In the genomic region with DNA sequence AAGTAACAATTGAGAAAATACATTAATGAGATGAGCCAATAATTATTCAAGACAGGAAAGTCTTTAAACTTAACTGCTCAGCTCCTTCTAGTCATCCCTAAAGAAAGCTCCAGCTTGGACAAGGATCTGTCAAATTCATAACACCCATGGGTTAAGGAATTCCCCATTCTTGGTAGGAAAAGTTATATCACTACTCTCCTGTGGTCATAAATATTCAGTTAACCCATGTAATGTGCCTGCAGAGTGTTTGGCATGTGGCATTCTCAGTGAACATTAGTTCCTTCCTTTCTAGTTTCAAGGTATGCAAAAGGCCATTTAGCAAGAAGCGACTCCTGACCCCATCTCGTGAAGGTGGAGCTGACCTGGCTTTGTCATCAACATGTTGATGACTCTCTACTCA, we compare ENCODE assay signal across 22 cellular contexts.
"Had no signal": no experiment of that assay in that cellular context is flagged by ENCODE, and none has a peak within 500 bp of the region (broad histone marks: within the 10 kb centered on the region; RNA-seq: fewer than 3 reads in every experiment).

No MANE protein-coding gene starts in this region.

- H3K4me1 Mint-ChIP-seq: activated CD4-positive, alpha-beta T cell treated with anti-CD3 and anti-CD28 coated beads, Interleukin-2, amount 10 ng/mL, durations not matched to agents 24 days and 14 days; immature natural killer cell; stimulated activated naive CD8-positive, alpha-beta T cell treated with anti-CD3 and anti-CD28 coated beads, Interleukin-15, amount 100 ng/mL, for 72 hours had no signal

- H3K4me3 Mint-ChIP-seq: activated CD4-positive, alpha-beta T cell treated with anti-CD3 and anti-CD28 coated beads, Interleukin-2, amount 10 ng/mL, durations not matched to agents 24 days and 14 days; activated CD8-positive, alpha-beta T cell treated with anti-CD3 and anti-CD28 coated beads for 36 hours; activated naive CD4-positive, alpha-beta T cell treated with anti-CD3 and anti-CD28 coated beads for 36 hours; immature natural killer cell; mesothelial cell of epicardium; natural killer cell treated with Interleukin-12 subunit alpha and Interleukin-12 subunit beta and Interleukin-15 and Interleukin-18, amount 100 ng/mL, for 72 hours; stimulated activated naive CD8-positive, alpha-beta T cell treated with anti-CD3 and anti-CD28 coated beads, Interleukin-15, amount 100 ng/mL, for 72 hours had no signal

- H3K27ac ChIP-seq: gastrocnemius medialis, skin epidermis had no signal

- H3K9me3 ChIP-seq: gastrocnemius medialis had no signal

- H3K36me3 Mint-ChIP-seq: immature natural killer cell, mesothelial cell of epicardium had no signal

- H3K36me3 ChIP-seq: gastrocnemius medialis, heart left ventricle had no signal

- H3K27me3 Mint-ChIP-seq: activated CD4-positive, alpha-beta T cell treated with anti-CD3 and anti-CD28 coated beads, Interleukin-2, amount 10 ng/mL, durations not matched to agents 24 days and 14 days had no signal

- DNase-seq: activated CD4-positive, alpha-beta T cell treated with anti-CD3 and anti-CD28 coated beads, Interleukin-2, amount 10 ng/mL, durations not matched to agents 24 days and 14 days; activated CD8-positive, alpha-beta T cell treated with anti-CD3 and anti-CD28 coated beads for 36 hours; activated naive CD4-positive, alpha-beta T cell treated with anti-CD3 and anti-CD28 coated beads for 36 hours; activated T-cell treated with anti-CD3 and anti-CD28 coated beads, Interleukin-2, amount 50 U/mL, for 1 hour; anterior cingulate cortex; cortex of kidney; effector CD4-positive, alpha-beta T cell; gastrocnemius medialis; heart left ventricle; immature natural killer cell; left cardiac atrium; stimulated activated CD4-positive, alpha-beta T cell treated with anti-CD3 and anti-CD28 coated beads, Interleukin-4, amount 100 ng/mL, for 1 hour; stimulated activated naive CD8-positive, alpha-beta T cell treated with anti-CD3 and anti-CD28 coated beads, Interleukin-15, amount 100 ng/mL, for 72 hours; T-helper 1 cell; T-helper 9 cell; trophoblast cell had no signal

- H3K27me3 ChIP-seq: gastrocnemius medialis, heart left ventricle had no signal

- H3K4me3 ChIP-seq: gastrocnemius medialis, lung, skin epidermis had no signal

- H3K9me3 Mint-ChIP-seq: activated CD4-positive, alpha-beta T cell treated with anti-CD3 and anti-CD28 coated beads, Interleukin-2, amount 10 ng/mL, durations not matched to agents 24 days and 14 days; activated naive CD4-positive, alpha-beta T cell treated with anti-CD3 and anti-CD28 coated beads for 36 hours; activated T-helper 2 cell treated with anti-CD3 and anti-CD28 coated beads, Interferon-gamma antibody, Interleukin-2, Interleukin-4, amounts not matched to agents 10 μg/mL and 5 μg/mL and 100 μg/mL, durations not matched to agents 14 hours and 24 hours and 36 hours had no signal

- H3K27ac Mint-ChIP-seq: activated CD4-positive, alpha-beta T cell treated with anti-CD3 and anti-CD28 coated beads, Interleukin-2, amount 10 ng/mL, durations not matched to agents 24 days and 14 days; activated CD8-positive, alpha-beta T cell treated with anti-CD3 and anti-CD28 coated beads for 36 hours; activated naive CD4-positive, alpha-beta T cell treated with anti-CD3 and anti-CD28 coated beads for 36 hours; activated T-helper 2 cell treated with anti-CD3 and anti-CD28 coated beads, Interferon-gamma antibody, Interleukin-2, Interleukin-4, amounts not matched to agents 10 μg/mL and 5 μg/mL and 100 μg/mL, durations not matched to agents 14 hours and 24 hours and 36 hours; immature natural killer cell; natural killer cell treated with Interleukin-12 subunit alpha and Interleukin-12 subunit beta and Interleukin-15 and Interleukin-18, amount 100 ng/mL, for 72 hours; stimulated activated naive CD8-positive, alpha-beta T cell treated with anti-CD3 and anti-CD28 coated beads, Interleukin-15, amount 100 ng/mL, for 72 hours had no signal

- ATAC-seq: activated CD8-positive, alpha-beta T cell treated with anti-CD3 and anti-CD28 coated beads for 36 hours; esophagus mucosa; gastrocnemius medialis; natural killer cell treated with Interleukin-12 subunit alpha and Interleukin-12 subunit beta and Interleukin-15 and Interleukin-18, amount 100 ng/mL, for 72 hours; stimulated activated naive CD8-positive, alpha-beta T cell treated with anti-CD3 and anti-CD28 coated beads, Interleukin-15, amount 100 ng/mL, for 72 hours had no signal

- H3K4me1 ChIP-seq: gastrocnemius medialis had no signal
